ENCODE assay signal across 8 cellular contexts in the genomic region with DNA sequence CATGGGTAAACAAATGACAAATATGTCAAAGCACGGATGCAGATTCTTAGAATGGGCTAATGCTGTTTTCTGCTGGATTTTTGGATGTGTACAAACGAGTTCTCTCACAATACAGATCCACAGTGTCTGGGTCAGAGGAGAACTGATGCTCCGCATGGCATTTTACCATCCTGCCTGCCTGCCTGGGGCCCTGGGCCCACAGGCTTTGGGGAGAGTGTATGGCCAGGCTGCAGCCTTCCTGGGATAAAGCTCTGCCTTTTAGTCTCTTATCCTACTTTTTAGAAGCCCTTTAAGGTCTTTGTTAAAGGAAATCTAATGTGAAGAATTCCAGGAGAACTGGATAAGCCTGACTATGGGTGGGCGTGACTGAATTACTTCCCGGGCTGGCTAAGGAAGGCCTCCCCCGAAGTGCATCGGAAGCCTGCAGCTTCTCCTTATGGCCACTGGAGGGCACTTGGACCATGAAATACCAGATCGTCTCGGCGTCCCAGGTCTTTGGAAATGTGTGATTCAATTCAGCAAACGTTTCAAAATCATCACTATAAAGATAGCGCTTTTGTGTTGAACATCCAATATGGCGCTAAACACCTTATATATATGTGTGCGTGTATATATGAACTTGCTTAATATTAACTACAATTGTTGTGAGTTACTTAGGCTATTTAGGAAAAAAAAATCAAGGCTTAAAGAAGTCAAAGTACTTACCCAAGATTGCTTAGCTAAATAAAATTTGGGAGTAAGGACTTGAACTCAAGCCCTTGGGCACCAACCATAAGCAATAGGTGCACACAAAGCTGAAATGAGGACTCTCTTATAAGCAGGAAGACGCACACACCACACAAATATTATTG. TPM values are rescaled to one million over a fixed set of nuclear protein-coding genes. Genes with fewer than 3 reads are reported as not detected.
DNase-seq lines count a peak whose midpoint lies in the region; ATAC-seq and TF ChIP-seq lines count a peak whose summit lies in the region.

No MANE protein-coding gene starts in this region.

- peak; percentile 93 for TF ChIP-seq CTCF in VCaP (conservative IDR thresholded peaks at IDR 0.05)

- ATAC-seq in HG02981 (IDR thresholded peaks at IDR 0.05; ENCODE audit: unreplicated experiment) (peak; percentile 80), left lobe of liver (peak; percentile 84)

- no peak overlapping the region for H3K27ac ChIP-seq in VCaP

- DNase-seq in NCI-H1417 (lab: John Stamatoyannopoulos, UW) (peak; percentile 41 to 82 (median 50)), NCI-H1417 treated with DMSO at 0.1 percent for 48 hours (lab: John Stamatoyannopoulos, UW) (no peak), NCI-H2227 treated with DMSO at 0.1 percent for 48 hours (lab: John Stamatoyannopoulos, UW) (peak; percentile 89), left lobe of liver (ENCODE audit: low spot score) (no peak)
- DNase-seq in central memory CD4-positive, alpha-beta T cell, result peak; percentile 54
- peak; percentile 43 for DNase-seq in stimulated activated CD4-positive, alpha-beta T cell treated with anti-CD3 and anti-CD28 coated beads, Interleukin-2, amount 100 ng/mL, for 4 hours (ENCODE audit: low read depth)

RNA-seq across cellular contexts. Expression of a gene that starts 15.2 kb away (rescaled TPM):
- 37.4 TPM for total RNA-seq in left lobe of liver

RNA-seq across cellular contexts. Expression of a gene that starts 15.3 kb away (rescaled TPM):
- total RNA-seq in left lobe of liver, result 1.8 TPM

RNA-seq across cellular contexts. Expression of a gene that starts 31.8 kb away (rescaled TPM):
- total RNA-seq in left lobe of liver, result 1.5 TPM

Comparison
In these comparisons a context has a peak if more than half of its experiments do, and no peak if none do; other contexts are left out.
1. DNase-seq: peak in NCI-H1417 (3 of 3), NCI-H2227 treated with DMSO at 0.1 percent for 48 hours (single experiment), central memory CD4-positive, alpha-beta T cell (single experiment) and stimulated activated CD4-positive, alpha-beta T cell treated with anti-CD3 and anti-CD28 coated beads, Interleukin-2, amount 100 ng/mL, for 4 hours (single experiment); none in NCI-H1417 treated with DMSO at 0.1 percent for 48 hours (single experiment) and left lobe of liver (single experiment).